ENCODE assay signal across 1 cellular context in genomic region chr1:206757524-206758266, GRCh38.
TF ChIP-seq lines count a peak whose summit lies in the region.

No MANE protein-coding gene starts in this region.

TF ChIP-seq in WTC11, 78 proteins besides CTCF, POLR2A, EP300 and RAD21 (continued from another document):
- TF ChIP-seq ZNF281 (CRISPR knock-in tag; IDR thresholded peaks at IDR 0.05), result no peak
TF ChIP-seq in WTC11: peak in this region for 0.
